14 cellular contexts compared by ENCODE assay signal in genomic region chr22:38441620-38442287, GRCh38. TPM values are rescaled to one million over a fixed set of nuclear protein-coding genes. Genes with fewer than 3 reads are reported as not detected.
DNase-seq lines count a peak whose midpoint lies in the region; ATAC-seq and TF ChIP-seq lines count a peak whose summit lies in the region.
"Had no signal": no experiment of that assay in that cellular context is flagged by ENCODE, and none has a peak within 500 bp of the region (broad histone marks: within the 10 kb centered on the region; RNA-seq: fewer than 3 reads in every experiment).

No MANE protein-coding gene starts in this region.

- H3K36me3 ChIP-seq in right atrium auricular region (no peaks in the 10 kb centered on the region), PC-9 (ENCODE audit: low read depth) (no peaks in the 10 kb centered on the region)
- H3K36me3 ChIP-seq: BE2C had no signal

- no TSS peak for BruUV-seq in PC-9 (replicated peaks; lab: Mats Ljungman, UMichigan)

- no peak overlapping the region for H3K4me3 ChIP-seq in right atrium auricular region
- H3K4me3 ChIP-seq in PC-9, result no peak overlapping the region
- H3K4me3 ChIP-seq: A549, GM23338 had no signal

- POLR2A ChIA-PET in PC-9 (lab: Charles Lee; ENCODE audit: unreplicated experiment), result no interaction called here

- H3K4me3 Mint-ChIP-seq in stimulated activated effector memory CD8-positive, alpha-beta T cell treated with anti-CD3 and anti-CD28 coated beads, Interleukin-12 subunit alpha, Interleukin-12 subunit beta, amount 100 ng/mL, for 72 hours, result no peak overlapping the region
- no peak overlapping the region for H3K4me3 Mint-ChIP-seq in stimulated activated naive B cell treated with anti-CD40 and anti-IgM and Interleukin-4, amounts not matched to agents 10 μg/mL and 1 μg/mL and 100 μg/mL, for 72 hours
- H3K4me3 Mint-ChIP-seq: CD4-positive, alpha-beta memory T cell; GM23338 had no signal

- H3K27ac Mint-ChIP-seq in stimulated activated effector memory CD8-positive, alpha-beta T cell treated with anti-CD3 and anti-CD28 coated beads, Interleukin-12 subunit alpha, Interleukin-12 subunit beta, amount 100 ng/mL, for 72 hours, result no peak overlapping the region
- no peak overlapping the region for H3K27ac Mint-ChIP-seq in stimulated activated naive B cell treated with anti-CD40 and anti-IgM and Interleukin-4, amounts not matched to agents 10 μg/mL and 1 μg/mL and 100 μg/mL, for 72 hours
- H3K27ac Mint-ChIP-seq: CD4-positive, alpha-beta memory T cell; GM23338 had no signal

- H3K4me2 ChIP-seq in PC-9, result no peak overlapping the region
- H3K4me2 ChIP-seq: A549, GM23338 had no signal

- H3K9me2 ChIP-seq in PC-9 (ENCODE audit: insufficient read depth), result no peaks in the 10 kb centered on the region

- H3F3A ChIP-seq in PC-9 (ENCODE audit: insufficient read depth, low read depth), result peaks cover 8% of the 10 kb centered on the region; the same call in 1 of the 2 replicates

- H3K27ac ChIP-seq in right atrium auricular region, result peak overlapping the region in 1 of 2 donors; percentile 57
- no peak overlapping the region for H3K27ac ChIP-seq in PC-9
- H3K27ac ChIP-seq: A549, C4-2B had no signal

- DNase-seq in left ventricle myocardium superior (peak; percentile 60), right atrium auricular region (ENCODE audit: low spot score) (no peak), astrocyte of the hippocampus (ENCODE audit: low read depth, low spot score) (peak; percentile 24), PC-9 (no peak)
- no peak for DNase-seq in stimulated activated effector memory CD8-positive, alpha-beta T cell treated with anti-CD3 and anti-CD28 coated beads, Interleukin-12 subunit alpha, Interleukin-12 subunit beta, amount 100 ng/mL, for 72 hours (ENCODE audit: low spot score in 2 of 2)
- DNase-seq in stimulated activated naive B cell treated with anti-CD40 and anti-IgM and Interleukin-4, amounts not matched to agents 10 μg/mL and 1 μg/mL and 100 μg/mL, for 72 hours, result no peak
- DNase-seq: BE2C; CD4-positive, alpha-beta memory T cell; DMS153; DMS79 treated with DMSO at 0.1 percent for 48 hours; EL had no signal

- H3K79me2 ChIP-seq in PC-9 (ENCODE audit: low read depth), result no peaks in the 10 kb centered on the region

- no peaks in the 10 kb centered on the region for H3K36me3 Mint-ChIP-seq in stimulated activated effector memory CD8-positive, alpha-beta T cell treated with anti-CD3 and anti-CD28 coated beads, Interleukin-12 subunit alpha, Interleukin-12 subunit beta, amount 100 ng/mL, for 72 hours
- H3K36me3 Mint-ChIP-seq in stimulated activated naive B cell treated with anti-CD40 and anti-IgM and Interleukin-4, amounts not matched to agents 10 μg/mL and 1 μg/mL and 100 μg/mL, for 72 hours, result no peaks in the 10 kb centered on the region
- H3K36me3 Mint-ChIP-seq: CD4-positive, alpha-beta memory T cell had no signal

- CTCF ChIA-PET in PC-9 (lab: Charles Lee), result no interaction called here

- intact Hi-C loops in left ventricle myocardium superior (cut with micrococcal nuclease), result no loop called here
- intact Hi-C loops in PC-9 (cut with micrococcal nuclease; ENCODE audit: unreplicated experiment), result no loop called here

- H3K9me3 ChIP-seq in right atrium auricular region (no peaks in the 10 kb centered on the region), PC-9 (ENCODE audit: insufficient read depth, low read depth) (no peaks in the 10 kb centered on the region)
- H3K9me3 ChIP-seq: A549, BE2C had no signal

- no peak for TF ChIP-seq CTCF in right atrium auricular region (IDR thresholded peaks at IDR 0.05)
- no peak for TF ChIP-seq CTCF in PC-9 (conservative IDR thresholded peaks at IDR 0.05)

- peaks cover 20 to 50% of the 10 kb centered on the region in 2 donors for H3K27me3 Mint-ChIP-seq in stimulated activated naive B cell treated with anti-CD40 and anti-IgM and Interleukin-4, amounts not matched to agents 10 μg/mL and 1 μg/mL and 100 μg/mL, for 72 hours

- H3K4me1 Mint-ChIP-seq in stimulated activated effector memory CD8-positive, alpha-beta T cell treated with anti-CD3 and anti-CD28 coated beads, Interleukin-12 subunit alpha, Interleukin-12 subunit beta, amount 100 ng/mL, for 72 hours, result no peaks in the 10 kb centered on the region
- no peaks in the 10 kb centered on the region for H3K4me1 Mint-ChIP-seq in stimulated activated naive B cell treated with anti-CD40 and anti-IgM and Interleukin-4, amounts not matched to agents 10 μg/mL and 1 μg/mL and 100 μg/mL, for 72 hours
- H3K4me1 Mint-ChIP-seq: CD4-positive, alpha-beta memory T cell had no signal

- no peak overlapping the region for H2AFZ ChIP-seq in PC-9
- H2AFZ ChIP-seq: GM23338 had no signal

- peak; percentile 16 for ATAC-seq in left ventricle myocardium superior
- ATAC-seq in stimulated activated effector memory CD8-positive, alpha-beta T cell treated with anti-CD3 and anti-CD28 coated beads, Interleukin-12 subunit alpha, Interleukin-12 subunit beta, amount 100 ng/mL, for 72 hours, result peak; percentile 14
- no peak for ATAC-seq in stimulated activated naive B cell treated with anti-CD40 and anti-IgM and Interleukin-4, amounts not matched to agents 10 μg/mL and 1 μg/mL and 100 μg/mL, for 72 hours (replicated peaks)

- H3K9me3 Mint-ChIP-seq in stimulated activated effector memory CD8-positive, alpha-beta T cell treated with anti-CD3 and anti-CD28 coated beads, Interleukin-12 subunit alpha, Interleukin-12 subunit beta, amount 100 ng/mL, for 72 hours, result no peaks in the 10 kb centered on the region
- no peaks in the 10 kb centered on the region for H3K9me3 Mint-ChIP-seq in stimulated activated naive B cell treated with anti-CD40 and anti-IgM and Interleukin-4, amounts not matched to agents 10 μg/mL and 1 μg/mL and 100 μg/mL, for 72 hours
- H3K9me3 Mint-ChIP-seq: GM23338 had no signal

- H3K27me3 ChIP-seq in right atrium auricular region (no peaks in the 10 kb centered on the region), PC-9 (ENCODE audit: insufficient read depth, low read depth) (peaks cover 33% of the 10 kb centered on the region; the same call in 1 of the 2 replicates)
- H3K27me3 ChIP-seq: BE2C had no signal

- peaks cover 0 to 7% of the 10 kb centered on the region in 2 donors for H3K4me1 ChIP-seq in right atrium auricular region
- H3K4me1 ChIP-seq in PC-9 (replicated peaks; ENCODE audit: insufficient read depth), result no peaks in the 10 kb centered on the region
- H3K4me1 ChIP-seq: A549, BE2C had no signal

- H4K20me1 ChIP-seq in PC-9 (ENCODE audit: insufficient read depth), result no peaks in the 10 kb centered on the region

RNA-seq across cellular contexts. Expression of gene KCNJ4, which starts 13.2 kb away (rescaled TPM):
- total RNA-seq in left ventricle myocardium superior (20.5 TPM), right atrium auricular region (10 to 100 TPM in 1 of 2 donors, 1 to 10 TPM in 1; 7.0 to 36.7 TPM), PC-9 (2021) (0.18 and 0.22 TPM in 2 replicates)
- total RNA-seq: CD4-positive, alpha-beta memory T cell had no signal

RNA-seq across cellular contexts. Expression of gene KDELR3, which starts 26.1 kb away (rescaled TPM):
- total RNA-seq in left ventricle myocardium superior, result 4.2 TPM
- total RNA-seq in right atrium auricular region, result 1 to 10 TPM; 8.0 to 9.2 TPM
- total RNA-seq in PC-9 (2021), result 15.5 and 18.9 TPM in 2 replicates
- total RNA-seq: CD4-positive, alpha-beta memory T cell had no signal

Comparison
In these comparisons a context has a peak if more than half of its experiments do, and no peak if none do; other contexts are left out.
1. DNase-seq: peak in left ventricle myocardium superior (single experiment) and astrocyte of the hippocampus (single experiment); none in right atrium auricular region (single experiment), stimulated activated effector memory CD8-positive, alpha-beta T cell treated with anti-CD3 and anti-CD28 coated beads, Interleukin-12 subunit alpha, Interleukin-12 subunit beta, amount 100 ng/mL, for 72 hours (0 of 2), stimulated activated naive B cell treated with anti-CD40 and anti-IgM and Interleukin-4, amounts not matched to agents 10 μg/mL and 1 μg/mL and 100 μg/mL, for 72 hours (single experiment) and PC-9 (0 of 2).
2. ATAC-seq: peak in left ventricle myocardium superior (single experiment) and stimulated activated effector memory CD8-positive, alpha-beta T cell treated with anti-CD3 and anti-CD28 coated beads, Interleukin-12 subunit alpha, Interleukin-12 subunit beta, amount 100 ng/mL, for 72 hours (single experiment); none in stimulated activated naive B cell treated with anti-CD40 and anti-IgM and Interleukin-4, amounts not matched to agents 10 μg/mL and 1 μg/mL and 100 μg/mL, for 72 hours (0 of 2).